4 cellular contexts compared by ENCODE assay signal in genomic region chr11:19040051-19040450, GRCh38. TPM values are rescaled to one million over a fixed set of nuclear protein-coding genes. Genes with fewer than 3 reads are reported as not detected.
"Had no signal": no experiment of that assay in that cellular context is flagged by ENCODE, and none has a peak within 500 bp of the region (broad histone marks: within the 10 kb centered on the region; RNA-seq: fewer than 3 reads in every experiment).

No MANE protein-coding gene starts in this region.

- H3K4me3 ChIP-seq: GM12878 had no signal

- DNase-seq: GDM1, GF-D8 had no signal

RNA-seq across cellular contexts. Expression of gene MRGPRX2, which starts 20.5 kb away (rescaled TPM):
- total RNA-seq: G401 had no signal
